1 cellular context compared by ENCODE assay signal in genomic region chrX:1391707-1392375, GRCh38.
TF ChIP-seq lines count a peak whose summit lies in the region.

Gene SLC25A6, minus strand, starts transcription at chrX:1392113. Its CDS starts 104 bp downstream, at chrX:1392009.

TF ChIP-seq in HepG2, 621 proteins besides CTCF, POLR2A, EP300 and RAD21 (continued from another document and continues in another):
- TF ChIP-seq ZNF180 (CRISPR knock-in tag; IDR thresholded peaks at IDR 0.05; ENCODE audit: borderline replicate concordance, low read depth): no peak
- peak; percentile 85 for TF ChIP-seq CBX1 (IDR thresholded peaks at IDR 0.05; ENCODE audit: low read depth)
- TF ChIP-seq, protein P1, sequence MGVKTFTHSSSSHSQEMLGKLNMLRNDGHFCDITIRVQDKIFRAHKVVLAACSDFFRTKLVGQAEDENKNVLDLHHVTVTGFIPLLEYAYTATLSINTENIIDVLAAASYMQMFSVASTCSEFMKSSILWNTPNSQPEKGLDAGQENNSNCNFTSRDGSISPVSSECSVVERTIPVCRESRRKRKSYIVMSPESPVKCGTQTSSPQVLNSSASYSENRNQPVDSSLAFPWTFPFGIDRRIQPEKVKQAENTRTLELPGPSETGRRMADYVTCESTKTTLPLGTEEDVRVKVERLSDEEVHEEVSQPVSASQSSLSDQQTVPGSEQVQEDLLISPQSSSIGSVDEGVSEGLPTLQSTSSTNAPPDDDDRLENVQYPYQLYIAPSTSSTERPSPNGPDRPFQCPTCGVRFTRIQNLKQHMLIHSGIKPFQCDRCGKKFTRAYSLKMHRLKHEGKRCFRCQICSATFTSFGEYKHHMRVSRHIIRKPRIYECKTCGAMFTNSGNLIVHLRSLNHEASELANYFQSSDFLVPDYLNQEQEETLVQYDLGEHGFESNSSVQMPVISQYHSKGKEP (CRISPR knock-in tag; IDR thresholded peaks at IDR 0.05): no peak
- TF ChIP-seq ZBTB10 (CRISPR knock-in tag; IDR thresholded peaks at IDR 0.05; ENCODE audit: borderline replicate concordance): no peak
- TF ChIP-seq MTA3 (CRISPR knock-in tag; IDR thresholded peaks at IDR 0.05): no peak
- no peak for TF ChIP-seq PCBP1 (IDR thresholded peaks at IDR 0.05; ENCODE audit: borderline replicate concordance, low read depth, low read length)
- peak; percentile 95 for TF ChIP-seq YEATS2 (CRISPR knock-in tag; IDR thresholded peaks at IDR 0.05; ENCODE audit: borderline replicate concordance)
- TF ChIP-seq ARHGAP35 (CRISPR knock-in tag; IDR thresholded peaks at IDR 0.05; ENCODE audit: borderline replicate concordance): 0 out of 2 replicates have a peak, but pooled peaks have one; percentile 67
- TF ChIP-seq ZNF614 (CRISPR knock-in tag; IDR thresholded peaks at IDR 0.05; ENCODE audit: borderline replicate concordance): peak; percentile 12; the same call in 1 of the 2 replicates
- TF ChIP-seq KLF6 (CRISPR knock-in tag; IDR thresholded peaks at IDR 0.05): no peak
- TF ChIP-seq, protein P2, sequence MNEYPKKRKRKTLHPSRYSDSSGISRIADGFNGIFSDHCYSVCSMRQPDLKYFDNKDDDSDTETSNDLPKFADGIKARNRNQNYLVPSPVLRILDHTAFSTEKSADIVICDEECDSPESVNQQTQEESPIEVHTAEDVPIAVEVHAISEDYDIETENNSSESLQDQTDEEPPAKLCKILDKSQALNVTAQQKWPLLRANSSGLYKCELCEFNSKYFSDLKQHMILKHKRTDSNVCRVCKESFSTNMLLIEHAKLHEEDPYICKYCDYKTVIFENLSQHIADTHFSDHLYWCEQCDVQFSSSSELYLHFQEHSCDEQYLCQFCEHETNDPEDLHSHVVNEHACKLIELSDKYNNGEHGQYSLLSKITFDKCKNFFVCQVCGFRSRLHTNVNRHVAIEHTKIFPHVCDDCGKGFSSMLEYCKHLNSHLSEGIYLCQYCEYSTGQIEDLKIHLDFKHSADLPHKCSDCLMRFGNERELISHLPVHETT (CRISPR knock-in tag; conservative IDR thresholded peaks at IDR 0.05): 0 out of 2 replicates have a peak, but pooled peaks have one; percentile 22
- TF ChIP-seq AHDC1 (CRISPR knock-in tag; IDR thresholded peaks at IDR 0.05; ENCODE audit: borderline replicate concordance): no peak
- no peak for TF ChIP-seq ZC3H13 (CRISPR knock-in tag; IDR thresholded peaks at IDR 0.05)
- TF ChIP-seq NFIB (CRISPR knock-in tag; IDR thresholded peaks at IDR 0.05; ENCODE audit: borderline replicate concordance): no peak
- TF ChIP-seq TBL1XR1 (IDR thresholded peaks at IDR 0.05; ENCODE audit: borderline replicate concordance, low read length, partially characterized antibody): peak; percentile 72
- TF ChIP-seq ELF1 (CRISPR knock-in tag; IDR thresholded peaks at IDR 0.05): peak; percentile 34
- 0 out of 2 replicates have a peak, but pooled peaks have one; percentile 27 for TF ChIP-seq KLF15 (CRISPR knock-in tag; IDR thresholded peaks at IDR 0.05; ENCODE audit: borderline replicate concordance)
- peak; percentile 69; the same call in 1 of the 2 replicates for TF ChIP-seq HOXA5 (CRISPR knock-in tag; IDR thresholded peaks at IDR 0.05)
- peak; percentile 93 for TF ChIP-seq AGO1 (IDR thresholded peaks at IDR 0.05; ENCODE audit: low read depth, low read length, poor library complexity, severe bottlenecking)
- TF ChIP-seq SKIL (CRISPR knock-in tag; IDR thresholded peaks at IDR 0.05; ENCODE audit: borderline replicate concordance): no peak
- no peak for TF ChIP-seq ATF5 (CRISPR knock-in tag; IDR thresholded peaks at IDR 0.05; ENCODE audit: low read depth)
- TF ChIP-seq TP53 (CRISPR knock-in tag; conservative IDR thresholded peaks at IDR 0.05): no peak
- TF ChIP-seq ZNF569 (CRISPR knock-in tag; IDR thresholded peaks at IDR 0.05; ENCODE audit: borderline replicate concordance): no peak
- no peak for TF ChIP-seq ZNF251 (CRISPR knock-in tag; IDR thresholded peaks at IDR 0.05)
- TF ChIP-seq, protein P3, sequence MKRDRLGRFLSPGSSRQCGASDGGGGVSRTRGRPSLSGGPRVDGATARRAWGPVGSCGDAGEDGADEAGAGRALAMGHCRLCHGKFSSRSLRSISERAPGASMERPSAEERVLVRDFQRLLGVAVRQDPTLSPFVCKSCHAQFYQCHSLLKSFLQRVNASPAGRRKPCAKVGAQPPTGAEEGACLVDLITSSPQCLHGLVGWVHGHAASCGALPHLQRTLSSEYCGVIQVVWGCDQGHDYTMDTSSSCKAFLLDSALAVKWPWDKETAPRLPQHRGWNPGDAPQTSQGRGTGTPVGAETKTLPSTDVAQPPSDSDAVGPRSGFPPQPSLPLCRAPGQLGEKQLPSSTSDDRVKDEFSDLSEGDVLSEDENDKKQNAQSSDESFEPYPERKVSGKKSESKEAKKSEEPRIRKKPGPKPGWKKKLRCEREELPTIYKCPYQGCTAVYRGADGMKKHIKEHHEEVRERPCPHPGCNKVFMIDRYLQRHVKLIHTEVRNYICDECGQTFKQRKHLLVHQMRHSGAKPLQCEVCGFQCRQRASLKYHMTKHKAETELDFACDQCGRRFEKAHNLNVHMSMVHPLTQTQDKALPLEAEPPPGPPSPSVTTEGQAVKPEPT (CRISPR knock-in tag; IDR thresholded peaks at IDR 0.05; ENCODE audit: low read depth): no peak
- TF ChIP-seq ZNF318 (CRISPR knock-in tag; IDR thresholded peaks at IDR 0.05): 0 out of 2 replicates have a peak, but pooled peaks have one; percentile 27
- TF ChIP-seq ARID2 (CRISPR knock-in tag; IDR thresholded peaks at IDR 0.05; ENCODE audit: borderline replicate concordance): no peak
- TF ChIP-seq, protein P4, sequence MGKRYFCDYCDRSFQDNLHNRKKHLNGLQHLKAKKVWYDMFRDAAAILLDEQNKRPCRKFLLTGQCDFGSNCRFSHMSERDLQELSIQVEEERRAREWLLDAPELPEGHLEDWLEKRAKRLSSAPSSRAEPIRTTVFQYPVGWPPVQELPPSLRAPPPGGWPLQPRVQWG (CRISPR knock-in tag; IDR thresholded peaks at IDR 0.05; ENCODE audit: borderline replicate concordance, low read depth): no peak
